8 cellular contexts compared by ENCODE assay signal in the genomic region with DNA sequence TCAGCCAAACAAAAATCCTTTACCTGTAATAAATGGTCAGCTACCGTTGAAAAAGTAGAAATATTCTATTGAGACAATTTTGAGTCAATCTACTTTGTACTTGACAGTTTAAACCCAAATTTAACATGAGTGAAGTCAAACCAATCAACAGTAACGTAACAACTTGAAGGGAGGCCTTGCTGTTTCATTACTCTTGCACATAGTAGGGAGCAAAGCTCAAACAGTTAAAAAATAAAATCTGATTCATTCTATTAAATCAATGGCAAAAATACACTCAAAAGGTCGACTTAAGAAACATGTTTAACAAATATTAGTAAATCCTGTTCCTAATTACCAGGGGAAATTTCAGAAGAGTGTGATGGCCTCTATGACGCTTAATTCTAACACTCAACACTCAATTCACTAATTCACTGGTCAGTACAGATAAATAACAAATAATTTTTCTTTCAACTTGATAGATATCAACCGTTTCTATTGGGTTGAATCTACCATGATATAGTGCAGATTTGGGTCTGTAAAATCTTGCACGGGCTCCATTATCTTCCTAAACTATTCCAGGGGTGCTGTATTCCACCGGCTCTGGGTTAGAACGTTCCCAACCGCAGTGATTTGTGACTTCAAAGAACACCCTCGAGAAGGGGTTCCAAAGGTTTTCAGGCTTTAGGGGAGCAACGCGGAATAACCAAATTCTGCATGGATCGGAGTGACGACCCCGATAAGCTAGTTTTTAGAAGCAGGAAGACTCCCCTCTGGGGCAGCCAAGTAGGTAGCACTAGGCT.
A peak's percentile ranks its signal among the peaks of the same experiment; 100 is the strongest.
DNase-seq lines count a peak whose midpoint lies in the region; ATAC-seq and TF ChIP-seq lines count a peak whose summit lies in the region.

No MANE protein-coding gene starts in this region.

- no peaks in the 10 kb centered on the region for H3K4me1 ChIP-seq in RWPE2 (ENCODE audit: insufficient read depth, poor library complexity, severe bottlenecking)
- peaks cover 2% of the 10 kb centered on the region for H3K4me1 ChIP-seq in rectal smooth muscle tissue (ENCODE audit: control insufficient read depth, insufficient read depth, low read length)

- DNase-seq in RWPE2 (ENCODE audit: low spot score), result no peak
- no peak for DNase-seq in fibroblast of mammary gland (ENCODE audit: low read depth)
- no peak for DNase-seq in NCI-H774 (lab: John Stamatoyannopoulos, UW)
- no peak for DNase-seq in posterior cingulate gyrus
- no peak for DNase-seq in NCI-H69 (lab: John Stamatoyannopoulos, UW)
- DNase-seq in NCI-H82 (lab: John Stamatoyannopoulos, UW), result no peak

- H3K36me3 ChIP-seq in RWPE2 (ENCODE audit: low read depth) (no peaks in the 10 kb centered on the region), rectal smooth muscle tissue (ENCODE audit: control insufficient read depth, insufficient read depth, low read length) (no peaks in the 10 kb centered on the region)

- no peak for ATAC-seq in RWPE2 (ENCODE audit: low read depth)

- H3K27me3 ChIP-seq in RWPE2 (ENCODE audit: insufficient read depth, poor library complexity, severe bottlenecking) (no peaks in the 10 kb centered on the region), rectal smooth muscle tissue (ENCODE audit: control insufficient read depth, insufficient read depth, low read length) (no peaks in the 10 kb centered on the region)

- peak overlapping the region; percentile 92 for H3K4me3 ChIP-seq in GM08714 (ENCODE audit: low read length)
- peak overlapping the region; percentile 74 for H3K4me3 ChIP-seq in RWPE2 (ENCODE audit: severe bottlenecking)
- H3K4me3 ChIP-seq in fibroblast of mammary gland (ENCODE audit: control insufficient read depth, low read depth, low read length), result peak overlapping the region; percentile 63
- peak overlapping the region; percentile 96 for H3K4me3 ChIP-seq in rectal smooth muscle tissue (ENCODE audit: low read length)

- TF ChIP-seq CTCF in RWPE2 (IDR thresholded peaks at IDR 0.05; ENCODE audit: poor library complexity, severe bottlenecking), result no peak
- no peak for TF ChIP-seq CTCF in fibroblast of mammary gland (conservative IDR thresholded peaks at IDR 0.05; ENCODE audit: control insufficient read depth, insufficient read depth, low read depth, low read length)

- H3K27ac ChIP-seq in RWPE2 (ENCODE audit: poor library complexity, severe bottlenecking), result peak overlapping the region; percentile 66
- H3K27ac ChIP-seq in rectal smooth muscle tissue (ENCODE audit: low read depth, low read length), result peak overlapping the region; percentile 80

- no peaks in the 10 kb centered on the region for H3K9me3 ChIP-seq in RWPE2 (ENCODE audit: severe bottlenecking)

- intact Hi-C loops in posterior cingulate gyrus (cut with DNase I), result no loop called here

- H3K9ac ChIP-seq in rectal smooth muscle tissue (ENCODE audit: low read length), result peak overlapping the region; percentile 69
